ENCODE assay signal across 1 cellular context in genomic region chr12:124938606-124939427, GRCh38.
A peak's percentile ranks its signal among the peaks of the same experiment; 100 is the strongest.
TF ChIP-seq lines count a peak whose summit lies in the region.

No MANE protein-coding gene starts in this region.

TF ChIP-seq in HepG2, 621 proteins besides CTCF, POLR2A, EP300 and RAD21 (continued from another document and continues in another):
- TF ChIP-seq SIN3A (IDR thresholded peaks at IDR 0.05; ENCODE audit: borderline replicate concordance, low read depth, low read length) (no peak), MBNL3 (CRISPR knock-in tag; conservative IDR thresholded peaks at IDR 0.05) (no peak), TBX2 (CRISPR knock-in tag; IDR thresholded peaks at IDR 0.05; ENCODE audit: borderline replicate concordance) (no peak), ATF1 (CRISPR knock-in tag; IDR thresholded peaks at IDR 0.05) (no peak), HDAC1 (CRISPR knock-in tag; IDR thresholded peaks at IDR 0.05) (no peak), KLF11 (CRISPR knock-in tag; IDR thresholded peaks at IDR 0.05) (no peak), DMTF1 (CRISPR knock-in tag; IDR thresholded peaks at IDR 0.05) (0 out of 2 replicates have a peak, but pooled peaks have one; percentile 16), MBD4 (IDR thresholded peaks at IDR 0.05; ENCODE audit: borderline replicate concordance, low read length) (0 out of 2 replicates have a peak, but pooled peaks have one; percentile 17), SNAPC5 (CRISPR knock-in tag; IDR thresholded peaks at IDR 0.05; ENCODE audit: borderline replicate concordance) (no peak), ZNF816 (CRISPR knock-in tag; IDR thresholded peaks at IDR 0.05; ENCODE audit: borderline replicate concordance) (no peak), MTA3 (CRISPR knock-in tag; IDR thresholded peaks at IDR 0.05) (no peak), ZFP36 (IDR thresholded peaks at IDR 0.05; ENCODE audit: borderline replicate concordance, low read depth, low read length, partially characterized antibody) (no peak), EHMT2 (IDR thresholded peaks at IDR 0.05; ENCODE audit: borderline replicate concordance, low read depth, low read length) (no peak), CREB3 (CRISPR knock-in tag; IDR thresholded peaks at IDR 0.05) (no peak), TEAD3 (CRISPR knock-in tag; optimal IDR thresholded peaks at IDR 0.05; ENCODE audit: borderline replicate concordance) (peak; percentile 53), ZUFSP (CRISPR knock-in tag; IDR thresholded peaks at IDR 0.05; ENCODE audit: borderline replicate concordance) (no peak), ZNF512 (CRISPR knock-in tag; IDR thresholded peaks at IDR 0.05) (0 out of 2 replicates have a peak, but pooled peaks have one; percentile 58), CAMTA2 (CRISPR knock-in tag; IDR thresholded peaks at IDR 0.05; ENCODE audit: borderline replicate concordance) (no peak), ZNF543 (CRISPR knock-in tag; IDR thresholded peaks at IDR 0.05) (no peak), PHF20 (CRISPR knock-in tag; IDR thresholded peaks at IDR 0.05) (no peak), ZNF788 (CRISPR knock-in tag; IDR thresholded peaks at IDR 0.05; ENCODE audit: borderline replicate concordance) (no peak), MEF2D (CRISPR knock-in tag; IDR thresholded peaks at IDR 0.05) (0 out of 2 replicates have a peak, but pooled peaks have one; percentile 20), HOXD1 (CRISPR knock-in tag; IDR thresholded peaks at IDR 0.05) (no peak), ZNF234 (CRISPR knock-in tag; conservative IDR thresholded peaks at IDR 0.05) (no peak), ZNF720 (CRISPR knock-in tag; IDR thresholded peaks at IDR 0.05) (no peak), FOXP4 (CRISPR knock-in tag; IDR thresholded peaks at IDR 0.05) (peak; percentile 8; the same call in 1 of the 2 replicates), ZNF614 (CRISPR knock-in tag; IDR thresholded peaks at IDR 0.05; ENCODE audit: borderline replicate concordance) (peak; percentile 70; the same call in 1 of the 2 replicates), TFDP2 (CRISPR knock-in tag; IDR thresholded peaks at IDR 0.05) (no peak; the same call in 1 of the 2 replicates), MIER2 (CRISPR knock-in tag; IDR thresholded peaks at IDR 0.05) (no peak), ZNF33A (CRISPR knock-in tag; IDR thresholded peaks at IDR 0.05; ENCODE audit: borderline replicate concordance) (no peak), E2F2 (CRISPR knock-in tag; IDR thresholded peaks at IDR 0.05; ENCODE audit: borderline replicate concordance) (no peak), YEATS4 (CRISPR knock-in tag; IDR thresholded peaks at IDR 0.05; ENCODE audit: borderline replicate concordance) (peak; percentile 61), SCMH1 (CRISPR knock-in tag; IDR thresholded peaks at IDR 0.05; ENCODE audit: borderline replicate concordance) (no peak), ZSCAN20 (CRISPR knock-in tag; IDR thresholded peaks at IDR 0.05; ENCODE audit: borderline replicate concordance) (no peak), RBFOX2 (IDR thresholded peaks at IDR 0.05; ENCODE audit: low read depth, low read length) (peak; percentile 78), KLF12 (CRISPR knock-in tag; IDR thresholded peaks at IDR 0.05; ENCODE audit: borderline replicate concordance) (peak; percentile 27; the same call in 1 of the 2 replicates), ELF3 (CRISPR knock-in tag; IDR thresholded peaks at IDR 0.05) (peak; percentile 52; the same call in 1 of the 2 replicates), SMARCC2 (IDR thresholded peaks at IDR 0.05) (no peak), ADNP (CRISPR knock-in tag; IDR thresholded peaks at IDR 0.05) (no peak), ZBTB46 (CRISPR knock-in tag; IDR thresholded peaks at IDR 0.05; ENCODE audit: borderline replicate concordance) (no peak), ZNF10 (CRISPR knock-in tag; IDR thresholded peaks at IDR 0.05; ENCODE audit: borderline replicate concordance, low read depth) (no peak)
- TF ChIP-seq, protein P1, sequence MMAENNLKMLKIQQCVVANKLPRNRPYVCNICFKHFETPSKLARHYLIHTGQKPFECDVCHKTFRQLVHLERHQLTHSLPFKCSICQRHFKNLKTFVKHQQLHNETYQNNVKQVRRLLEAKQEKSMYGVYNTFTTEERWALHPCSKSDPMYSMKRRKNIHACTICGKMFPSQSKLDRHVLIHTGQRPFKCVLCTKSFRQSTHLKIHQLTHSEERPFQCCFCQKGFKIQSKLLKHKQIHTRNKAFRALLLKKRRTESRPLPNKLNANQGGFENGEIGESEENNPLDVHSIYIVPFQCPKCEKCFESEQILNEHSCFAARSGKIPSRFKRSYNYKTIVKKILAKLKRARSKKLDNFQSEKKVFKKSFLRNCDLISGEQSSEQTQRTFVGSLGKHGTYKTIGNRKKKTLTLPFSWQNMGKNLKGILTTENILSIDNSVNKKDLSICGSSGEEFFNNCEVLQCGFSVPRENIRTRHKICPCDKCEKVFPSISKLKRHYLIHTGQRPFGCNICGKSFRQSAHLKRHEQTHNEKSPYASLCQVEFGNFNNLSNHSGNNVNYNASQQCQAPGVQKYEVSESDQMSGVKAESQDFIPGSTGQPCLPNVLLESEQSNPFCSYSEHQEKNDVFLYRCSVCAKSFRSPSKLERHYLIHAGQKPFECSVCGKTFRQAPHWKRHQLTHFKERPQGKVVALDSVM (CRISPR knock-in tag; IDR thresholded peaks at IDR 0.05) = no peak
- TF ChIP-seq, protein P2, sequence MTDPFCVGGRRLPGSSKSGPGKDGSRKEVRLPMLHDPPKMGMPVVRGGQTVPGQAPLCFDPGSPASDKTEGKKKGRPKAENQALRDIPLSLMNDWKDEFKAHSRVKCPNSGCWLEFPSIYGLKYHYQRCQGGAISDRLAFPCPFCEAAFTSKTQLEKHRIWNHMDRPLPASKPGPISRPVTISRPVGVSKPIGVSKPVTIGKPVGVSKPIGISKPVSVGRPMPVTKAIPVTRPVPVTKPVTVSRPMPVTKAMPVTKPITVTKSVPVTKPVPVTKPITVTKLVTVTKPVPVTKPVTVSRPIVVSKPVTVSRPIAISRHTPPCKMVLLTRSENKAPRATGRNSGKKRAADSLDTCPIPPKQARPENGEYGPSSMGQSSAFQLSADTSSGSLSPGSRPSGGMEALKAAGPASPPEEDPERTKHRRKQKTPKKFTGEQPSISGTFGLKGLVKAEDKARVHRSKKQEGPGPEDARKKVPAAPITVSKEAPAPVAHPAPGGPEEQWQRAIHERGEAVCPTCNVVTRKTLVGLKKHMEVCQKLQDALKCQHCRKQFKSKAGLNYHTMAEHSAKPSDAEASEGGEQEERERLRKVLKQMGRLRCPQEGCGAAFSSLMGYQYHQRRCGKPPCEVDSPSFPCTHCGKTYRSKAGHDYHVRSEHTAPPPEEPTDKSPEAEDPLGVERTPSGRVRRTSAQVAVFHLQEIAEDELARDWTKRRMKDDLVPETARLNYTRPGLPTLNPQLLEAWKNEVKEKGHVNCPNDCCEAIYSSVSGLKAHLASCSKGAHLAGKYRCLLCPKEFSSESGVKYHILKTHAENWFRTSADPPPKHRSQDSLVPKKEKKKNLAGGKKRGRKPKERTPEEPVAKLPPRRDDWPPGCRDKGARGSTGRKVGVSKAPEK (CRISPR knock-in tag; IDR thresholded peaks at IDR 0.05; ENCODE audit: borderline replicate concordance) = no peak
- TF ChIP-seq, protein P3, sequence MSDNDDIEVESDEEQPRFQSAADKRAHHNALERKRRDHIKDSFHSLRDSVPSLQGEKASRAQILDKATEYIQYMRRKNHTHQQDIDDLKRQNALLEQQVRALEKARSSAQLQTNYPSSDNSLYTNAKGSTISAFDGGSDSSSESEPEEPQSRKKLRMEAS (IDR thresholded peaks at IDR 0.05) = peak; percentile 53; the same call in 1 of the 2 replicates
